Comparison of ENCODE assay signal across 8 cellular contexts in the genomic region with DNA sequence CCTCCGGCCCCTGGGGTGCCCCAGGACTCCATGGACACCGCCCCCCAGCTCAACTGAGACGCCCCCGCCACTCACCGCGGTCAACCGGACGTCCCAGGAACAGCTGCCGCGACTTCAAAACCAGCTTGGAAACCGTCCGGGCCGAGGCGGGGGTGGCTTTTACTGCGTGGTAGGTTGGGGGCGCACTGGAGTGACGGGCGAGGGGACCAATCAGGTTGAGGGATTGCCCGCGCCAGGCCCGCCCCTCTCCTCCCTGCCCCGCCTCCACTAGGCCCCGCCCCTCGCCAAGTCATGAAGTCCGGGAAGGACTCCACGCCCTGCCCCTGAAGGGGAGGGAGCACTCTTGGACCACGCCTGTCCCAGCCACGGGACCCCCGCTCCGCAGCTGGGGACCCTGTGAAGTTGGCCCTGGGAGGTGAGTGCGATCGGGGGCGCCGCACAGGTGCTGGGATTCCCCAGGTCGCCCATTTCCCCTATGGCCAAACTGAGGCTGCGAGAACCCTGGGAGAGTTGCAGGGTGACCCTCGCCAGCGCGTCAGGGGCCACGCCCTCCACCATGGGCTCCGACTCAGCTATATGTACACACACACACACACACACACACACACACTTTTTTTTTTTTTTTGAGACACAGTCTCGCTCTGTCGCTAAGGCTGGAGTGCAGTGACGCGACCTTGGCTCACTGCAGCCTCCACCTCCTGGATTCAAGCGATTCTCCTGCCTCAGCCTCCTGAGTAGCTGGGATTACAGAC. TPM values are rescaled to one million over a fixed set of nuclear protein-coding genes. Genes with fewer than 3 reads are reported as not detected.
A peak's percentile ranks its signal among the peaks of the same experiment; 100 is the strongest.
DNase-seq lines count a peak whose midpoint lies in the region; ATAC-seq and TF ChIP-seq lines count a peak whose summit lies in the region.

A gene with protein sequence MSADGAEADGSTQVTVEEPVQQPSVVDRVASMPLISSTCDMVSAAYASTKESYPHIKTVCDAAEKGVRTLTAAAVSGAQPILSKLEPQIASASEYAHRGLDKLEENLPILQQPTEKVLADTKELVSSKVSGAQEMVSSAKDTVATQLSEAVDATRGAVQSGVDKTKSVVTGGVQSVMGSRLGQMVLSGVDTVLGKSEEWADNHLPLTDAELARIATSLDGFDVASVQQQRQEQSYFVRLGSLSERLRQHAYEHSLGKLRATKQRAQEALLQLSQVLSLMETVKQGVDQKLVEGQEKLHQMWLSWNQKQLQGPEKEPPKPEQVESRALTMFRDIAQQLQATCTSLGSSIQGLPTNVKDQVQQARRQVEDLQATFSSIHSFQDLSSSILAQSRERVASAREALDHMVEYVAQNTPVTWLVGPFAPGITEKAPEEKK (minus strand): TSS at position 134 of the 752 bp plus-strand sequence. CDS start 6,273 bp downstream, outside the sequence.

- H3K4me3 ChIP-seq in Karpas-422 (ENCODE audit: low read length) (peak within 1 kb of the TSS; percentile 84), psoas muscle (peak within 1 kb of the TSS; percentile 88)

- no peak for TF ChIP-seq CTCF in psoas muscle (IDR thresholded peaks at IDR 0.05)

- H3K36me3 ChIP-seq in Karpas-422 (ENCODE audit: insufficient read depth, low read length) (no peaks in the 10 kb centered on the region), psoas muscle (ENCODE audit: insufficient read depth in 1 of 2, low read depth in 1 of 2) (no peaks in the 10 kb centered on the region)

- peaks cover 19% of the 10 kb centered on the region for H3K79me2 ChIP-seq in Karpas-422 (ENCODE audit: low read length)

- peak; percentile 89 for DNase-seq in DMS53 (lab: John Stamatoyannopoulos, UW)
- peak; percentile 97 for DNase-seq in Karpas-422
- DNase-seq in T-helper 2 cell, result peak; percentile 67 to 92 (median 87)
- peak in 55 of 56 donors; percentile 30 to 93 (median 83) for DNase-seq in amygdala (lab: John Stamatoyannopoulos, UW)
- peak; percentile 98 for DNase-seq in left ventricle myocardium superior
- peak; percentile 99 for DNase-seq in psoas muscle
- DNase-seq in ureter (ENCODE audit: low spot score), result peak; percentile 98

- peak within 1 kb of the TSS; percentile 85 for H3K4me2 ChIP-seq in Karpas-422 (ENCODE audit: low read depth, low read length, poor library complexity, severe bottlenecking)

- whole genome bisulfite sequencing in psoas muscle, 3 donors, result 3 to 9% (median 7%) methylated on average over 31 to 46 of the region's 46 CpGs

- H3K9me3 ChIP-seq in Karpas-422 (ENCODE audit: low read length) (no peaks in the 10 kb centered on the region), psoas muscle (no peaks in the 10 kb centered on the region)

- no peaks in the 10 kb centered on the region for H4K20me1 ChIP-seq in Karpas-422 (ENCODE audit: insufficient read depth, low read depth, low read length)

- H3K9ac ChIP-seq in Karpas-422 (ENCODE audit: low read length), result peak within 1 kb of the TSS; percentile 80

- H3K27ac ChIP-seq in Karpas-422 (ENCODE audit: low read length) (peak within 1 kb of the TSS; percentile 52), psoas muscle (peak within 1 kb of the TSS; percentile 89)

- peak within 1 kb of the TSS; percentile 89 for H2AFZ ChIP-seq in Karpas-422 (ENCODE audit: low read length)

- ATAC-seq in GM21717 (IDR thresholded peaks at IDR 0.05; ENCODE audit: unreplicated experiment), result peak; percentile 65
- peak; percentile 98 for ATAC-seq in left ventricle myocardium superior
- peak; percentile 88 to 98 (median 92) for ATAC-seq in psoas muscle

- no peaks in the 10 kb centered on the region for H3K9me2 ChIP-seq in Karpas-422 (replicated peaks; ENCODE audit: insufficient read depth, low read length)

- intact Hi-C loops in left ventricle myocardium superior (cut with micrococcal nuclease), result no loop called here
- intact Hi-C loops in psoas muscle (cut with DNase I), result no loop called here

- H3K4me1 ChIP-seq in Karpas-422 (ENCODE audit: low read length) (peaks cover 22% of the 10 kb centered on the region), psoas muscle (peaks cover 11% of the 10 kb centered on the region)

- H3K27me3 ChIP-seq in Karpas-422 (ENCODE audit: low read length) (no peaks in the 10 kb centered on the region), psoas muscle (ENCODE audit: insufficient read depth in 3 of 3, low read length in 2 of 3) (no peaks in the 10 kb centered on the region)

RNA-seq across cellular contexts. Expression of the gene that starts here (rescaled TPM):
- 28.7 and 68.1 TPM in 2 replicates for total RNA-seq in Karpas-422 (2014; rRNA removed; shearing (Covaris generic); ENCODE audit: low replicate concordance)
- 25.8 TPM for total RNA-seq in left ventricle myocardium superior
- 100 to 1,000 TPM in 2 of 4 donors, 10 to 100 TPM in 2; 67.2 to 251 (median 90.0) TPM for total RNA-seq in psoas muscle
- polyA plus RNA-seq in psoas muscle, result 100 to 1,000 TPM in 2 of 3 donors, 10 to 100 TPM in 1; 75.3 to 309 (median 142) TPM
- 35.7 TPM for total RNA-seq in ureter

Comparison
In these comparisons a context has a peak if more than half of its experiments do, and no peak if none do; other contexts are left out.
1. Peak in every context shown above with its lines: DNase-seq, ATAC-seq, H3K4me3 ChIP-seq and H3K27ac ChIP-seq.